ENCODE assay signal across 2 cellular contexts in genomic region chr7:43737467-43738127, GRCh38.
TF ChIP-seq lines count a peak whose summit lies in the region.

No MANE protein-coding gene starts in this region.

TF ChIP-seq in GM12891, 5 proteins besides CTCF, POLR2A, EP300 and RAD21:
- TF ChIP-seq PAX5 (IDR thresholded peaks at IDR 0.05; ENCODE audit: insufficient read depth, low read length, severe bottlenecking) (no peak), POU2F2 (IDR thresholded peaks at IDR 0.05; ENCODE audit: low read depth, low read length) (no peak), TAF1 (IDR thresholded peaks at IDR 0.05; ENCODE audit: low read depth, low read length) (no peak), SPI1 (IDR thresholded peaks at IDR 0.05; ENCODE audit: low read depth, low read length) (no peak), POLR2AphosphoS5 (IDR thresholded peaks at IDR 0.05; ENCODE audit: low read depth, low read length) (no peak)

TF ChIP-seq in GM12878, 131 proteins besides CTCF, POLR2A, EP300 and RAD21:
- TF ChIP-seq FOS (IDR thresholded peaks at IDR 0.05; ENCODE audit: borderline replicate concordance, extremely low read depth, insufficient read length): no peak
- TF ChIP-seq, protein P1, sequence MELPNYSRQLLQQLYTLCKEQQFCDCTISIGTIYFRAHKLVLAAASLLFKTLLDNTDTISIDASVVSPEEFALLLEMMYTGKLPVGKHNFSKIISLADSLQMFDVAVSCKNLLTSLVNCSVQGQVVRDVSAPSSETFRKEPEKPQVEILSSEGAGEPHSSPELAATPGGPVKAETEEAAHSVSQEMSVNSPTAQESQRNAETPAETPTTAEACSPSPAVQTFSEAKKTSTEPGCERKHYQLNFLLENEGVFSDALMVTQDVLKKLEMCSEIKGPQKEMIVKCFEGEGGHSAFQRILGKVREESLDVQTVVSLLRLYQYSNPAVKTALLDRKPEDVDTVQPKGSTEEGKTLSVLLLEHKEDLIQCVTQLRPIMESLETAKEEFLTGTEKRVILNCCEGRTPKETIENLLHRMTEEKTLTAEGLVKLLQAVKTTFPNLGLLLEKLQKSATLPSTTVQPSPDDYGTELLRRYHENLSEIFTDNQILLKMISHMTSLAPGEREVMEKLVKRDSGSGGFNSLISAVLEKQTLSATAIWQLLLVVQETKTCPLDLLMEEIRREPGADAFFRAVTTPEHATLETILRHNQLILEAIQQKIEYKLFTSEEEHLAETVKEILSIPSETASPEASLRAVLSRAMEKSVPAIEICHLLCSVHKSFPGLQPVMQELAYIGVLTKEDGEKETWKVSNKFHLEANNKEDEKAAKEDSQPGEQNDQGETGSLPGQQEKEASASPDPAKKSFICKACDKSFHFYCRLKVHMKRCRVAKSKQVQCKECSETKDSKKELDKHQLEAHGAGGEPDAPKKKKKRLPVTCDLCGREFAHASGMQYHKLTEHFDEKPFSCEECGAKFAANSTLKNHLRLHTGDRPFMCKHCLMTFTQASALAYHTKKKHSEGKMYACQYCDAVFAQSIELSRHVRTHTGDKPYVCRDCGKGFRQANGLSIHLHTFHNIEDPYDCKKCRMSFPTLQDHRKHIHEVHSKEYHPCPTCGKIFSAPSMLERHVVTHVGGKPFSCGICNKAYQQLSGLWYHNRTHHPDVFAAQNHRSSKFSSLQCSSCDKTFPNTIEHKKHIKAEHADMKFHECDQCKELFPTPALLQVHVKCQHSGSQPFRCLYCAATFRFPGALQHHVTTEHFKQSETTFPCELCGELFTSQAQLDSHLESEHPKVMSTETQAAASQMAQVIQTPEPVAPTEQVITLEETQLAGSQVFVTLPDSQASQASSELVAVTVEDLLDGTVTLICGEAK (IDR thresholded peaks at IDR 0.05; ENCODE audit: borderline replicate concordance): no peak
